18 cellular contexts compared by ENCODE assay signal in genomic region chr4:119750771-119751170, GRCh38.
DNase-seq lines count a peak whose midpoint lies in the region; ATAC-seq, FAIRE-seq and TF ChIP-seq lines count a peak whose summit lies in the region.
"Had no signal": no experiment of that assay in that cellular context is flagged by ENCODE, and none has a peak within 500 bp of the region (broad histone marks: within the 10 kb centered on the region; RNA-seq: fewer than 3 reads in every experiment).

No MANE protein-coding gene starts in this region.

- no peaks in the 10 kb centered on the region for H4K20me1 ChIP-seq in GM23338 (replicated peaks; ENCODE audit: insufficient read depth)
- H4K20me1 ChIP-seq in astrocyte (ENCODE audit: insufficient read depth, low read length) = no peaks in the 10 kb centered on the region
- H4K20me1 ChIP-seq: BLaER1 had no signal

- no peaks in the 10 kb centered on the region for H3F3A ChIP-seq in GM23338 (replicated peaks; ENCODE audit: low read depth)

- H3K4me3 Mint-ChIP-seq in GM23338 = no peak overlapping the region
- no peak overlapping the region for H3K4me3 Mint-ChIP-seq in astrocyte (ENCODE audit: unreplicated experiment)
- H3K4me3 Mint-ChIP-seq: activated CD4-positive, alpha-beta T cell treated with anti-CD3 and anti-CD28 coated beads, Interleukin-2, amount 10 ng/mL, durations not matched to agents 7 days and 5 days; activated naive CD4-positive, alpha-beta T cell treated with anti-CD3 and anti-CD28 coated beads, Interleukin-2, amount 10 ng/mL, durations not matched to agents 7 days and 5 days; endodermal cell had no signal

- no peaks in the 10 kb centered on the region for H3K4me1 ChIP-seq in GM23338 (ENCODE audit: insufficient read depth)
- H3K4me1 ChIP-seq in astrocyte (ENCODE audit: insufficient read depth, low read length) = no peaks in the 10 kb centered on the region
- H3K4me1 ChIP-seq in suprapubic skin = no peaks in the 10 kb centered on the region
- H3K4me1 ChIP-seq: BLaER1 had no signal

- H3K9me3 Mint-ChIP-seq in GM23338 (no peaks in the 10 kb centered on the region), astrocyte (ENCODE audit: unreplicated experiment) (no peaks in the 10 kb centered on the region)
- H3K9me3 Mint-ChIP-seq: activated CD4-positive, alpha-beta T cell treated with anti-CD3 and anti-CD28 coated beads, Interleukin-2, amount 10 ng/mL, durations not matched to agents 7 days and 5 days; activated naive CD4-positive, alpha-beta T cell treated with anti-CD3 and anti-CD28 coated beads, Interleukin-2, amount 10 ng/mL, durations not matched to agents 7 days and 5 days; endodermal cell had no signal

- FAIRE-seq in astrocyte (lab: Jason Lieb, UNC) = no peak
- FAIRE-seq: frontal cortex had no signal

- no peak overlapping the region for H3K4me3 ChIP-seq in GM23338
- H3K4me3 ChIP-seq in astrocyte (ENCODE audit: insufficient read depth, low read depth, low read length) = no peak overlapping the region
- H3K4me3 ChIP-seq in suprapubic skin = no peak overlapping the region
- H3K4me3 ChIP-seq: BLaER1, cardiac muscle cell, SK-N-MC had no signal

- H3K4me1 Mint-ChIP-seq in GM23338 = no peaks in the 10 kb centered on the region
- H3K4me1 Mint-ChIP-seq in astrocyte (ENCODE audit: low read depth, unreplicated experiment) = no peaks in the 10 kb centered on the region
- H3K4me1 Mint-ChIP-seq: activated CD4-positive, alpha-beta T cell treated with anti-CD3 and anti-CD28 coated beads, Interleukin-2, amount 10 ng/mL, durations not matched to agents 7 days and 5 days; activated naive CD4-positive, alpha-beta T cell treated with anti-CD3 and anti-CD28 coated beads, Interleukin-2, amount 10 ng/mL, durations not matched to agents 7 days and 5 days had no signal

- intact Hi-C loops in left ventricle myocardium superior (cut with micrococcal nuclease) = no loop called here

- H3K9ac ChIP-seq in astrocyte (ENCODE audit: low read length) = no peak overlapping the region
- H3K9ac ChIP-seq: BLaER1 had no signal

- DNase-seq in GM23338 (ENCODE audit: low spot score) (no peak), astrocyte (ENCODE audit: low read depth) (peak; percentile 93), left ventricle myocardium superior (no peak), suprapubic skin (ENCODE audit: low spot score in 2 of 2) (no peak), glomerular visceral epithelial cell (ENCODE audit: extremely low spot score) (no peak), NCI-H2196 treated with DMSO at 0.1 percent for 48 hours (lab: John Stamatoyannopoulos, UW; ENCODE audit: unreplicated experiment) (no peak)
- no peak for DNase-seq in activated CD4-positive, alpha-beta T cell treated with anti-CD3 and anti-CD28 coated beads for 4 hours
- DNase-seq: activated CD4-positive, alpha-beta T cell treated with anti-CD3 and anti-CD28 coated beads, Interleukin-2, amount 10 ng/mL, durations not matched to agents 7 days and 5 days; activated naive CD4-positive, alpha-beta T cell treated with anti-CD3 and anti-CD28 coated beads, Interleukin-2, amount 10 ng/mL, durations not matched to agents 7 days and 5 days; activated T-cell treated with anti-CD3 and anti-CD28 coated beads for 4 hours; endodermal cell; mesenchymal stem cell; NCI-H1930; NCI-H524 treated with DMSO at 0.1 percent for 48 hours had no signal

- H3K27me3 Mint-ChIP-seq in GM23338 (ENCODE audit: insufficient read depth, low read depth, poor library complexity) (no peaks in the 10 kb centered on the region), astrocyte (ENCODE audit: low read depth, unreplicated experiment) (no peaks in the 10 kb centered on the region)
- H3K27me3 Mint-ChIP-seq: activated naive CD4-positive, alpha-beta T cell treated with anti-CD3 and anti-CD28 coated beads, Interleukin-2, amount 10 ng/mL, durations not matched to agents 7 days and 5 days had no signal

- no peaks in the 10 kb centered on the region for H3K79me2 ChIP-seq in GM23338 (replicated peaks; ENCODE audit: insufficient read depth)
- H3K79me2 ChIP-seq in astrocyte (ENCODE audit: insufficient read depth, low read length) = no peaks in the 10 kb centered on the region

- H3K27ac Mint-ChIP-seq in GM23338 (no peak overlapping the region), astrocyte (ENCODE audit: unreplicated experiment) (no peak overlapping the region)
- H3K27ac Mint-ChIP-seq: activated CD4-positive, alpha-beta T cell treated with anti-CD3 and anti-CD28 coated beads, Interleukin-2, amount 10 ng/mL, durations not matched to agents 7 days and 5 days; activated naive CD4-positive, alpha-beta T cell treated with anti-CD3 and anti-CD28 coated beads, Interleukin-2, amount 10 ng/mL, durations not matched to agents 7 days and 5 days; endodermal cell had no signal

- H2AFZ ChIP-seq in GM23338 (peak overlapping the region; percentile 8; the same call in 1 of the 2 replicates), astrocyte (ENCODE audit: low read depth, low read length) (no peak overlapping the region)

- H3K4me2 ChIP-seq in GM23338 (no peak overlapping the region), astrocyte (ENCODE audit: low read length) (peak overlapping the region; percentile 30)
- H3K4me2 ChIP-seq: BLaER1 had no signal

- TF ChIP-seq CTCF in GM23338 (conservative IDR thresholded peaks at IDR 0.05; ENCODE audit: low read depth in 2 of 2) (no peak), astrocyte (IDR thresholded peaks at IDR 0.05; ENCODE audit: insufficient read depth, low read depth, low read length) (no peak), suprapubic skin (IDR thresholded peaks at IDR 0.05) (no peak)

- H3K27ac ChIP-seq in GM23338 (ENCODE audit: low read depth) (no peak overlapping the region), astrocyte (ENCODE audit: low read depth, low read length) (peak overlapping the region; percentile 28), suprapubic skin (peak overlapping the region; percentile 14)
- H3K27ac ChIP-seq: BLaER1, cardiac muscle cell, SK-N-MC had no signal

- WGBS in suprapubic skin = 78% methylated on average over 1 of the region's 1 CpG

- H3K36me3 Mint-ChIP-seq in GM23338 (ENCODE audit: low read depth) (no peaks in the 10 kb centered on the region), astrocyte (ENCODE audit: low read depth, unreplicated experiment) (no peaks in the 10 kb centered on the region)
- H3K36me3 Mint-ChIP-seq: activated naive CD4-positive, alpha-beta T cell treated with anti-CD3 and anti-CD28 coated beads, Interleukin-2, amount 10 ng/mL, durations not matched to agents 7 days and 5 days had no signal

- H3K27me3 ChIP-seq in GM23338 (ENCODE audit: insufficient read depth) (no peaks in the 10 kb centered on the region), astrocyte (ENCODE audit: insufficient read depth, low read length) (no peaks in the 10 kb centered on the region), suprapubic skin (no peaks in the 10 kb centered on the region)
- H3K27me3 ChIP-seq: BLaER1, cardiac muscle cell had no signal

- ATAC-seq in GM23338 = no peak
- ATAC-seq in left ventricle myocardium superior = peak; percentile 56

- H3K9me2 ChIP-seq in GM23338 (ENCODE audit: insufficient read depth) = no peaks in the 10 kb centered on the region

- H3K9me3 ChIP-seq in astrocyte (ENCODE audit: insufficient read depth, low read depth, low read length) (no peaks in the 10 kb centered on the region), suprapubic skin (no peaks in the 10 kb centered on the region)
- H3K9me3 ChIP-seq: BLaER1 had no signal

- TF ChIP-seq POLR2A in suprapubic skin (IDR thresholded peaks at IDR 0.05) = no peak

- TF ChIP-seq EP300 in suprapubic skin (IDR thresholded peaks at IDR 0.05) = no peak

- H3K36me3 ChIP-seq in GM23338 (ENCODE audit: insufficient read depth) (no peaks in the 10 kb centered on the region), astrocyte (ENCODE audit: insufficient read depth, low read length) (no peaks in the 10 kb centered on the region), suprapubic skin (no peaks in the 10 kb centered on the region)
- H3K36me3 ChIP-seq: BLaER1, cardiac muscle cell had no signal

TF ChIP-seq in GM23338, 12 proteins besides CTCF, POLR2A, EP300 and RAD21 (continues in another document):
- TF ChIP-seq NANOG (IDR thresholded peaks at IDR 0.05; ENCODE audit: borderline replicate concordance) (no peak), REST (IDR thresholded peaks at IDR 0.05; ENCODE audit: unreplicated experiment) (no peak), EZH2phosphoT487 (IDR thresholded peaks at IDR 0.05; ENCODE audit: unreplicated experiment) (no peak), ZNF114 (CRISPR knock-in tag; IDR thresholded peaks at IDR 0.05) (no peak), ETS1 (IDR thresholded peaks at IDR 0.05) (no peak), CREB1 (CRISPR knock-in tag; IDR thresholded peaks at IDR 0.05; ENCODE audit: low read depth) (no peak)
